In the genomic region with DNA sequence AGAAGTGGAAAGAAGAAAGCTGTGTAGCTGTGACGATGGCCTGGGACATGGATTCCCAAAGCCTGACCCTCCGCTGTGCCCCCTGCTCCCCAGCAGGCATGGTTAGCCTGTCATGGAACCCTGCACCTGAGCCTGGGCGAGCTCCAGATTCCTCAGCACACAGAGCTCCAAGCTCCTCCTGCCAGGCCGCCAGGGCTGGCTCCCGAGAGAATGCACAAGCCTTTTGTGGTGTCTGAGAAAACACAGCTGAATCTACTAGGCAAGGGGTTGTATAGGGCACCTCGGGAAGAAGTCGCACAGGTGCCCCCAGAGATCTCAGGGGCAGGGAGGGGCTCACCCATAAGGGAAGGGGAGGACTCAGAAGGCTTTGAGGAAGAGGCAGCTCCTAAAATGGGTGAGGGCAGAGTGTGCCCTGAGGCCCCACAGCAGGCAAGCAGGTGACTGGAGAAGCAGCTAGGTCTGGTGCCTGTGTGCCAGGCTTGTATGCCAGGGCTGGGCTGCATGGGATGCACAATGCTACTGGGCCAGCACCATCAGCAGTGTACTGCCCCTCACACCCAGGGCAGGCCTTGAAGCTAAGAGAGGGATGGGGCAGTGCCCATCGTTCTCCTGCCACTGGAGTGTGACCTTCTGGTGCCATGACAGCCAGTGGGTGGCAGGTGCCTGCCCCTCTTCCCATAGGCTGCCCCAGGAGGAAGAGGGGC, we compare ENCODE assay signal across 1 cellular context.
TF ChIP-seq lines count a peak whose summit lies in the region.

No MANE protein-coding gene starts in this region.

TF ChIP-seq in GM23338, 12 proteins besides CTCF, POLR2A, EP300 and RAD21 (continued from another document):
- TF ChIP-seq, protein P1, sequence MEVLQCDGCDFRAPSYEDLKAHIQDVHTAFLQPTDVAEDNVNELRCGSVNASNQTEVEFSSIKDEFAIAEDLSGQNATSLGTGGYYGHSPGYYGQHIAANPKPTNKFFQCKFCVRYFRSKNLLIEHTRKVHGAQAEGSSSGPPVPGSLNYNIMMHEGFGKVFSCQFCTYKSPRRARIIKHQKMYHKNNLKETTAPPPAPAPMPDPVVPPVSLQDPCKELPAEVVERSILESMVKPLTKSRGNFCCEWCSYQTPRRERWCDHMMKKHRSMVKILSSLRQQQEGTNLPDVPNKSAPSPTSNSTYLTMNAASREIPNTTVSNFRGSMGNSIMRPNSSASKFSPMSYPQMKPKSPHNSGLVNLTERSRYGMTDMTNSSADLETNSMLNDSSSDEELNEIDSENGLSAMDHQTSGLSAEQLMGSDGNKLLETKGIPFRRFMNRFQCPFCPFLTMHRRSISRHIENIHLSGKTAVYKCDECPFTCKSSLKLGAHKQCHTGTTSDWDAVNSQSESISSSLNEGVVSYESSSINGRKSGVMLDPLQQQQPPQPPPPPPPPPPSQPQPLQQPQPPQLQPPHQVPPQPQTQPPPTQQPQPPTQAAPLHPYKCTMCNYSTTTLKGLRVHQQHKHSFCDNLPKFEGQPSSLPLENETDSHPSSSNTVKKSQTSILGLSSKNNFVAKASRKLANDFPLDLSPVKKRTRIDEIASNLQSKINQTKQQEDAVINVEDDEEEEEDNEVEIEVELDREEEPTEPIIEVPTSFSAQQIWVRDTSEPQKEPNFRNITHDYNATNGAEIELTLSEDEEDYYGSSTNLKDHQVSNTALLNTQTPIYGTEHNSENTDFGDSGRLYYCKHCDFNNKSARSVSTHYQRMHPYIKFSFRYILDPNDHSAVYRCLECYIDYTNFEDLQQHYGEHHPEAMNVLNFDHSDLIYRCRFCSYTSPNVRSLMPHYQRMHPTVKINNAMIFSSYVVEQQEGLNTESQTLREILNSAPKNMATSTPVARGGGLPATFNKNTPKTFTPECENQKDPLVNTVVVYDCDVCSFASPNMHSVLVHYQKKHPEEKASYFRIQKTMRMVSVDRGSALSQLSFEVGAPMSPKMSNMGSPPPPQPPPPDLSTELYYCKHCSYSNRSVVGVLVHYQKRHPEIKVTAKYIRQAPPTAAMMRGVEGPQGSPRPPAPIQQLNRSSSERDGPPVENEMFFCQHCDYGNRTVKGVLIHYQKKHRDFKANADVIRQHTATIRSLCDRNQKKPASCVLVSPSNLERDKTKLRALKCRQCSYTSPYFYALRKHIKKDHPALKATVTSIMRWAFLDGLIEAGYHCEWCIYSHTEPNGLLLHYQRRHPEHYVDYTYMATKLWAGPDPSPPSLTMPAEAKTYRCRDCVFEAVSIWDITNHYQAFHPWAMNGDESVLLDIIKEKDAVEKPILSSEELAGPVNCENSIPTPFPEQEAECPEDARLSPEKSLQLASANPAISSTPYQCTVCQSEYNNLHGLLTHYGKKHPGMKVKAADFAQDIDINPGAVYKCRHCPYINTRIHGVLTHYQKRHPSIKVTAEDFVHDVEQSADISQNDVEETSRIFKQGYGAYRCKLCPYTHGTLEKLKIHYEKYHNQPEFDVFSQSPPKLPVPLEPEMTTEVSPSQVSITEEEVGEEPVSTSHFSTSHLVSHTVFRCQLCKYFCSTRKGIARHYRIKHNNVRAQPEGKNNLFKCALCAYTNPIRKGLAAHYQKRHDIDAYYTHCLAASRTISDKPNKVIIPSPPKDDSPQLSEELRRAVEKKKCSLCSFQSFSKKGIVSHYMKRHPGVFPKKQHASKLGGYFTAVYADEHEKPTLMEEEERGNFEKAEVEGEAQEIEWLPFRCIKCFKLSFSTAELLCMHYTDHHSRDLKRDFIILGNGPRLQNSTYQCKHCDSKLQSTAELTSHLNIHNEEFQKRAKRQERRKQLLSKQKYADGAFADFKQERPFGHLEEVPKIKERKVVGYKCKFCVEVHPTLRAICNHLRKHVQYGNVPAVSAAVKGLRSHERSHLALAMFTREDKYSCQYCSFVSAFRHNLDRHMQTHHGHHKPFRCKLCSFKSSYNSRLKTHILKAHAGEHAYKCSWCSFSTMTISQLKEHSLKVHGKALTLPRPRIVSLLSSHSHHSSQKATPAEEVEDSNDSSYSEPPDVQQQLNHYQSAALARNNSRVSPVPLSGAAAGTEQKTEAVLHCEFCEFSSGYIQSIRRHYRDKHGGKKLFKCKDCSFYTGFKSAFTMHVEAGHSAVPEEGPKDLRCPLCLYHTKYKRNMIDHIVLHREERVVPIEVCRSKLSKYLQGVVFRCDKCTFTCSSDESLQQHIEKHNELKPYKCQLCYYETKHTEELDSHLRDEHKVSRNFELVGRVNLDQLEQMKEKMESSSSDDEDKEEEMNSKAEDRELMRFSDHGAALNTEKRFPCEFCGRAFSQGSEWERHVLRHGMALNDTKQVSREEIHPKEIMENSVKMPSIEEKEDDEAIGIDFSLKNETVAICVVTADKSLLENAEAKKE (CRISPR knock-in tag; IDR thresholded peaks at IDR 0.05): no peak
